In the genomic region with DNA sequence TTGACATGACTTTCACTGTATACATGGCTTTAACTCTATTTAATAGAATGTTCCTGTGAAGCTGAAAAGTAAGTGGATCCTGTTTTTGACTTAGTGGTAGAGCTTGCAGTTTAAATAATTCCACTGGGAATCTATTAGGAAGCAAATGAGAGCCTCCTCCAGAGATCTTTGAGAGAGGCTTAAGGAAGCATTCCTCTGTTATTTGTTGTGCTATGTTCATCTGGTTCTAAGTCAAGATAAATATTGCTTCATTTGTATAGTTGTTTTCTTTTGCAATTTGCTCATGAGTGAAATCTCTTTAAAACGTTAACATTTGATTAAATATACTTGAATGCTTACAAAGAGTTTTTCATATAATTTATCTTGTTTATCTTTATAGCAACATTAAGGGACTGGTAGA, we compare ENCODE assay signal across 23 cellular contexts.
DNase-seq lines count a peak whose midpoint lies in the region; ATAC-seq, FAIRE-seq and TF ChIP-seq lines count a peak whose summit lies in the region.
"Had no signal": no experiment of that assay in that cellular context is flagged by ENCODE, and none has a peak within 500 bp of the region (broad histone marks: within the 10 kb centered on the region; RNA-seq: fewer than 3 reads in every experiment).

No MANE protein-coding gene starts in this region.

- H3K4me1 ChIP-seq in right lobe of liver = peaks cover 0 to 9% (median 0%) of the 10 kb centered on the region in 4 donors
- H3K4me1 ChIP-seq in HepG2 (ENCODE audit: insufficient read depth, low read length) = no peaks in the 10 kb centered on the region
- peaks cover 0 to 5% of the 10 kb centered on the region in 2 donors for H3K4me1 ChIP-seq in left lung
- H3K4me1 ChIP-seq in gastrocnemius medialis = peaks cover 0 to 6% of the 10 kb centered on the region in 2 donors
- H3K4me1 ChIP-seq: ascending aorta had no signal

- CTCF ChIA-PET in HepG2 (lab: Yijun Ruan, JAX; ENCODE audit: low intra/inter-chr PET ratio, low total read pairs) = no interaction called here

- H3K27me3 Mint-ChIP-seq in nephron progenitor cell (ENCODE audit: low read depth, poor library complexity) = no peaks in the 10 kb centered on the region
- H3K27me3 Mint-ChIP-seq: activated CD4-positive, alpha-beta T cell treated with anti-CD3 and anti-CD28 coated beads for 36 hours; activated naive CD4-positive, alpha-beta T cell treated with anti-CD3 and anti-CD28 coated beads, Interleukin-2, amount 50 U/mL, for 24 hours; memory B cell had no signal

- TF ChIP-seq EP300 in HepG2 (IDR thresholded peaks at IDR 0.05; ENCODE audit: low read depth in 2 of 2, low read length in 2 of 2) (no peak), HepG2 (CRISPR knock-in tag; IDR thresholded peaks at IDR 0.05; ENCODE audit: borderline replicate concordance) (no peak)

- no peaks in the 10 kb centered on the region for H4K20me1 ChIP-seq in HepG2 (ENCODE audit: insufficient read depth, low read length)

- TF ChIP-seq POLR2A in right lobe of liver (IDR thresholded peaks at IDR 0.05) (no peak), HepG2 (IDR thresholded peaks at IDR 0.05; ENCODE audit: insufficient read depth in 1 of 2, low read depth in 2 of 2, low read length in 2 of 2) (no peak), gastrocnemius medialis (IDR thresholded peaks at IDR 0.05) (no peak)

- no peak overlapping the region for H3K4me2 ChIP-seq in HepG2 (ENCODE audit: low read depth, low read length)

- in situ Hi-C loops in HepG2 (cut with HindIII; ENCODE audit: extremely low pct_ligation_motif_present, low pct_unique_long_range_greater_than_20kb) (no loop called here), gastrocnemius medialis (cut with MboI; ENCODE audit: low sequenced_read_pairs in 4 of 4) (no loop called here)

- peaks cover 46% of the 10 kb centered on the region for H3K4me1 Mint-ChIP-seq in nephron progenitor cell
- H3K4me1 Mint-ChIP-seq: activated CD4-positive, alpha-beta T cell treated with anti-CD3 and anti-CD28 coated beads for 36 hours; activated naive CD4-positive, alpha-beta T cell treated with anti-CD3 and anti-CD28 coated beads, Interleukin-2, amount 50 U/mL, for 24 hours had no signal

- H3K9ac ChIP-seq in HepG2 (ENCODE audit: insufficient read depth, low read depth, low read length) = no peak overlapping the region

- ATAC-seq in right lobe of liver (peak; percentile 57 to 71 (median 67)), HepG2 (no peak), left lung (peak; percentile 60), gastrocnemius medialis (no peak), GM21825 (IDR thresholded peaks at IDR 0.05; ENCODE audit: unreplicated experiment) (no peak)
- ATAC-seq: activated CD4-positive, alpha-beta T cell treated with anti-CD3 and anti-CD28 coated beads for 36 hours had no signal

- 21% methylated on average over 1 of the region's 1 CpG for WGBS in right lobe of liver (ENCODE audit: insufficient coverage, low coverage, low lambda C conversion rate, missing lambda C conversion rate)
- 8% methylated on average over 1 of the region's 1 CpG for WGBS in HepG2 (ENCODE audit: low lambda C conversion rate)

- H3K27ac ChIP-seq in right lobe of liver (no peak overlapping the region), HepG2 (ENCODE audit: extremely low read length, insufficient read depth, low read length) (no peak overlapping the region), left lung (no peak overlapping the region), gastrocnemius medialis (no peak overlapping the region)
- H3K27ac ChIP-seq: ascending aorta, right atrium auricular region had no signal

- H3K36me3 ChIP-seq in right lobe of liver = no peaks in the 10 kb centered on the region
- no peaks in the 10 kb centered on the region for H3K36me3 ChIP-seq in HepG2 (replicated peaks in 1 of 2; ENCODE audit: control insufficient read depth in 1 of 2, insufficient read depth in 2 of 2, low read length in 2 of 2)
- H3K36me3 ChIP-seq in left lung = no peaks in the 10 kb centered on the region
- no peaks in the 10 kb centered on the region for H3K36me3 ChIP-seq in gastrocnemius medialis
- H3K36me3 ChIP-seq: ascending aorta, right atrium auricular region, upper lobe of left lung had no signal

- DNase-seq in right lobe of liver (no peak), HepG2 (ENCODE audit: low spot score) (no peak), dedifferentiated amniotic fluid mesenchymal stem cell (ENCODE audit: extremely low spot score) (peak; percentile 52), left lung (no peak), gastrocnemius medialis (no peak), NCI-H1694 (lab: John Stamatoyannopoulos, UW) (no peak), nephron progenitor cell (no peak)
- DNase-seq: activated CD4-positive, alpha-beta T cell treated with anti-CD3 and anti-CD28 coated beads for 36 hours; activated T-cell treated with anti-CD3 and anti-CD28 coated beads, Interleukin-2, amount 50 U/mL, for 48 hours; effector memory CD4-positive, alpha-beta T cell; kidney; NCI-H1092; NCI-H2029 treated with DMSO at 0.1 percent for 48 hours; NCI-H446 treated with DMSO at 0.1 percent for 48 hours; OCI-M1; SHP77; upper lobe of left lung had no signal

- no peak for TF ChIP-seq CTCF in right lobe of liver (IDR thresholded peaks at IDR 0.05)
- no peak for TF ChIP-seq CTCF in HepG2 (CRISPR knock-in tag; IDR thresholded peaks at IDR 0.05)
- TF ChIP-seq CTCF in left lung (IDR thresholded peaks at IDR 0.05) = no peak
- TF ChIP-seq CTCF in gastrocnemius medialis (IDR thresholded peaks at IDR 0.05 in 4 of 5, conservative IDR thresholded peaks at IDR 0.05 in 1 of 5) = no peak
- no peak for TF ChIP-seq CTCF in nephron progenitor cell (IDR thresholded peaks at IDR 0.05)

- peaks cover under 1% of the 10 kb centered on the region for H3K36me3 Mint-ChIP-seq in nephron progenitor cell (ENCODE audit: low read depth)

- H3K27me3 ChIP-seq in right lobe of liver (no peaks in the 10 kb centered on the region), HepG2 (ENCODE audit: control insufficient read depth in 1 of 2, insufficient read depth in 2 of 2, low read length in 2 of 2) (no peaks in the 10 kb centered on the region), left lung (no peaks in the 10 kb centered on the region), gastrocnemius medialis (no peaks in the 10 kb centered on the region)
- H3K27me3 ChIP-seq: ascending aorta, right atrium auricular region, upper lobe of left lung had no signal

- no peak for FAIRE-seq in HepG2 (lab: Jason Lieb, UNC)
- FAIRE-seq: kidney had no signal

- H2AFZ ChIP-seq in HepG2 (ENCODE audit: low read length) = no peak overlapping the region

- TF ChIP-seq RAD21 in HepG2 (CRISPR knock-in tag; IDR thresholded peaks at IDR 0.05) = no peak

- H3K9me3 Mint-ChIP-seq in nephron progenitor cell = no peaks in the 10 kb centered on the region
- H3K9me3 Mint-ChIP-seq: activated naive CD4-positive, alpha-beta T cell treated with anti-CD3 and anti-CD28 coated beads, Interleukin-2, amount 50 U/mL, for 24 hours; CD14-positive monocyte; memory B cell had no signal

- no peaks in the 10 kb centered on the region for H3K9me3 ChIP-seq in right lobe of liver
- H3K9me3 ChIP-seq in HepG2 (ENCODE audit: low read length) = no peaks in the 10 kb centered on the region
- no peaks in the 10 kb centered on the region for H3K9me3 ChIP-seq in left lung
- no peaks in the 10 kb centered on the region for H3K9me3 ChIP-seq in gastrocnemius medialis
- H3K9me3 ChIP-seq: ascending aorta, right atrium auricular region, upper lobe of left lung had no signal

- no TSS peak for BruUV-seq in HepG2 (replicated peaks; lab: Mats Ljungman, UMichigan)

- H3K4me3 Mint-ChIP-seq in nephron progenitor cell = no peak overlapping the region
- H3K4me3 Mint-ChIP-seq: activated CD4-positive, alpha-beta T cell treated with anti-CD3 and anti-CD28 coated beads for 36 hours; activated naive CD4-positive, alpha-beta T cell treated with anti-CD3 and anti-CD28 coated beads, Interleukin-2, amount 50 U/mL, for 24 hours; CD14-positive monocyte; memory B cell had no signal

- intact Hi-C loops in right lobe of liver (cut with DNase I) (no loop called here), HepG2 (cut with micrococcal nuclease; ENCODE audit: unreplicated experiment) (no loop called here), left lung (cut with DNase I) (no loop called here), gastrocnemius medialis (cut with DNase I; ENCODE audit: low total_unique reads) (no loop called here)

- POLR2A ChIA-PET in HepG2 (lab: Yijun Ruan, JAX) = no interaction called here

- no peaks in the 10 kb centered on the region for H3K79me2 ChIP-seq in HepG2 (ENCODE audit: insufficient read depth, low read length)

- H3K4me3 ChIP-seq in right lobe of liver (no peak overlapping the region), HepG2 (replicated peaks in 1 of 3; ENCODE audit: insufficient read depth in 1 of 3, low read depth in 2 of 3, low read length in 3 of 3) (no peak overlapping the region), left lung (no peak overlapping the region), gastrocnemius medialis (no peak overlapping the region)
- H3K4me3 ChIP-seq: ascending aorta, right atrium auricular region, upper lobe of left lung had no signal

- no peak overlapping the region for H3K27ac Mint-ChIP-seq in nephron progenitor cell
- H3K27ac Mint-ChIP-seq: activated CD4-positive, alpha-beta T cell treated with anti-CD3 and anti-CD28 coated beads for 36 hours; activated naive CD4-positive, alpha-beta T cell treated with anti-CD3 and anti-CD28 coated beads, Interleukin-2, amount 50 U/mL, for 24 hours; CD14-positive monocyte; memory B cell had no signal

TF ChIP-seq in HepG2, 621 proteins besides CTCF, POLR2A, EP300 and RAD21 (continues in another document):
- TF ChIP-seq ZNF777 (CRISPR knock-in tag; IDR thresholded peaks at IDR 0.05) (no peak), CREB1 (IDR thresholded peaks at IDR 0.05) (no peak), CREB1 (CRISPR knock-in tag; IDR thresholded peaks at IDR 0.05) (no peak), STAG1 (CRISPR knock-in tag; IDR thresholded peaks at IDR 0.05) (no peak), GFI1 (CRISPR knock-in tag; IDR thresholded peaks at IDR 0.05; ENCODE audit: borderline replicate concordance) (no peak), ZNF891 (CRISPR knock-in tag; IDR thresholded peaks at IDR 0.05) (no peak), ATM (IDR thresholded peaks at IDR 0.05; ENCODE audit: borderline replicate concordance) (no peak), MZF1 (CRISPR knock-in tag; IDR thresholded peaks at IDR 0.05; ENCODE audit: borderline replicate concordance) (no peak), SALL1 (CRISPR knock-in tag; IDR thresholded peaks at IDR 0.05) (no peak), ZSCAN31 (CRISPR knock-in tag; IDR thresholded peaks at IDR 0.05; ENCODE audit: low read depth) (no peak)
- TF ChIP-seq, protein P1, sequence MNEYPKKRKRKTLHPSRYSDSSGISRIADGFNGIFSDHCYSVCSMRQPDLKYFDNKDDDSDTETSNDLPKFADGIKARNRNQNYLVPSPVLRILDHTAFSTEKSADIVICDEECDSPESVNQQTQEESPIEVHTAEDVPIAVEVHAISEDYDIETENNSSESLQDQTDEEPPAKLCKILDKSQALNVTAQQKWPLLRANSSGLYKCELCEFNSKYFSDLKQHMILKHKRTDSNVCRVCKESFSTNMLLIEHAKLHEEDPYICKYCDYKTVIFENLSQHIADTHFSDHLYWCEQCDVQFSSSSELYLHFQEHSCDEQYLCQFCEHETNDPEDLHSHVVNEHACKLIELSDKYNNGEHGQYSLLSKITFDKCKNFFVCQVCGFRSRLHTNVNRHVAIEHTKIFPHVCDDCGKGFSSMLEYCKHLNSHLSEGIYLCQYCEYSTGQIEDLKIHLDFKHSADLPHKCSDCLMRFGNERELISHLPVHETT (CRISPR knock-in tag; conservative IDR thresholded peaks at IDR 0.05) = no peak

Comparison
In these comparisons a context has a peak if more than half of its experiments do, and no peak if none do; other contexts are left out.
1. ATAC-seq: peak in right lobe of liver (4 of 4) and left lung (single experiment); none in HepG2 (single experiment), gastrocnemius medialis (0 of 2) and GM21825 (single experiment).